26 cellular contexts compared by ENCODE assay signal in genomic region chr18:32888311-32888710, GRCh38.
"Had no signal": no experiment of that assay in that cellular context is flagged by ENCODE, and none has a peak within 500 bp of the region (broad histone marks: within the 10 kb centered on the region; RNA-seq: fewer than 3 reads in every experiment).

No MANE protein-coding gene starts in this region.

- H3K36me3 ChIP-seq: MG63, Peyer's patch, SJSA1 had no signal

- H3K27me3 ChIP-seq: MG63, Peyer's patch, SJSA1 had no signal

- ATAC-seq: HepG2 had no signal

- H3K4me2 ChIP-seq: PC-9 had no signal

- H3K4me1 ChIP-seq: Peyer's patch, SJSA1 had no signal

- H3K27ac ChIP-seq: PC-9, Peyer's patch, SJSA1, SK-N-MC had no signal

- H2AFZ ChIP-seq: PC-9 had no signal

- H3K9me3 ChIP-seq: MG63, Peyer's patch, SJSA1 had no signal

- H3K4me3 ChIP-seq: MG63, PC-9, Peyer's patch, SJSA1, SK-N-MC had no signal

- DNase-seq: IMR-90, Karpas-422, KG1, MG63, NCI-H1092, NCI-H1105 treated with DMSO at 0.1 percent for 48 hours, NCI-H1417 treated with DMSO at 0.1 percent for 48 hours, NCI-H146, NCI-H1694 treated with DMSO at 0.1 percent for 48 hours, NCI-H2029, NCI-H2081 treated with DMSO at 0.1 percent for 48 hours, NCI-H2171, NCI-H226, NCI-H446, NCI-H510A, NCI-H524 treated with DMSO at 0.1 percent for 48 hours, NCI-H69, NCI-H774, OCI-M1, PC-9, Peyer's patch, Right ventricle myocardium superior, SIG-M5 had no signal
